ENCODE assay signal across 8 cellular contexts in the genomic region with DNA sequence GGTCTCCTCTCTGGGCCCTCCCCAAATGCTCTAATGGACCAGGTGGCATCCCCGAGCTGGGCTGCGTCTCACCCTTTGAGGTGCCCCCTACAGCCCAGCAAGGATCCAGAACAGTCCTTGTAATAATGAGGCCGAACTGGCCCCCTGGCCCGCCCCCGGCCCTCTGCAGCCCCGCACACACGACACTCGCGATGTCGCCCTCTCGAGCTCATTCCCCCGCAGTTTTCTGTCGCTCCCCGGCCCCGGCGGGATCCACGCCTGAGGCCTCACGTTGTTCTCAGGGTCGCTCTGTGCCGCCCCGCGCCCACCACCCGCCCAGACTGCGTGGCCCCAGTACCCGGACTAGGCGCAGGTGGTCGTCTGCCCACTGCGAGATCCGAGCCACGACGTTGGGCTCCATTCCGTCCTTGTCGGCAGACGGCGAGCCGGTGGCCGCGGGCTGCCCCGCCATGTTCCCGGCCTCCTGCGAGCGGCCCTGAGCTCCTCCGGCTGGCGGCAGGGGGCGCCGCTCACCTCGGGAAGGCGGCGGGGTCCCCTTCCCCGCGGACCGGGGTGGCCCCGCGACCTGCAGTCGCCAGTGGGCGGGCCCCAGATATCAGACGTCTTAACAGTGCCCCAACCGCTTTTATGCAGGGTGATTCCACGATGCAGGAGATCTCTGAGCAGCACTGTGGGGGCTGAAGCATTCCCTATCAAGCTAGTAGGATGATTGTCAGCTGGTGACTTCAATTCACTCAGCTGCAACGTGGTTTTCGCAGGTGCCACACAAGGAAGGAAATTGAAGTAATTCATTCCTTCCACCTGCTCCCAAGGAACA. TPM values are rescaled to one million over a fixed set of nuclear protein-coding genes. Genes with fewer than 3 reads are reported as not detected.
DNase-seq lines count a peak whose midpoint lies in the region; ATAC-seq and TF ChIP-seq lines count a peak whose summit lies in the region.

TSS of gene C3orf33 (minus strand) at position 477 of the 817 bp plus-strand sequence. CDS start at position 451, 26 bp downstream.

- TF ChIP-seq RAD21 in liver (IDR thresholded peaks at IDR 0.05): peak; percentile 70 to 78

- ATAC-seq in GM18909 (IDR thresholded peaks at IDR 0.05; ENCODE audit: poor library complexity, unreplicated experiment): peak; percentile 96
- peak; percentile 96 for ATAC-seq in HG03139 (IDR thresholded peaks at IDR 0.05; ENCODE audit: unreplicated experiment)
- ATAC-seq in activated CD4-positive, alpha-beta T cell treated with anti-CD3 and anti-CD28 coated beads for 36 hours: peak; percentile 98

- H3K4me1 Mint-ChIP-seq in activated CD4-positive, alpha-beta T cell treated with anti-CD3 and anti-CD28 coated beads for 36 hours: peaks cover 10% of the 10 kb centered on the region

- TF ChIP-seq CTCF in coronary artery (IDR thresholded peaks at IDR 0.05) (peak; percentile 96), liver (IDR thresholded peaks at IDR 0.05; ENCODE audit: low read depth, low read length, missing input control) (peak; percentile 62)

- H3K36me3 Mint-ChIP-seq in activated CD4-positive, alpha-beta T cell treated with anti-CD3 and anti-CD28 coated beads for 36 hours (ENCODE audit: low read depth): peaks cover 7% of the 10 kb centered on the region

- WGBS in liver: under 1% methylated on average over 61 of the region's 61 CpGs

- peak within 1 kb of the TSS; percentile 81 for H3K4me3 Mint-ChIP-seq in activated CD4-positive, alpha-beta T cell treated with anti-CD3 and anti-CD28 coated beads for 36 hours

- POLR2A ChIA-PET in activated CD4-positive, alpha-beta T cell treated with anti-CD3 and anti-CD28 coated beads for 36 hours (lab: Charles Lee): interaction anchor here (0.6 to 2.6 kb wide), 5 partner anchors 48 to 67 kb away, joined by 3 to 19 read pairs (median 5); partner anchors contain the start of genes GMPS and PLCH1

- H3K9me3 ChIP-seq in liver (ENCODE audit: control insufficient read depth in 4 of 4, low read length in 3 of 4): no peaks in the 10 kb centered on the region

- peaks cover 9% of the 10 kb centered on the region for H3K27me3 Mint-ChIP-seq in activated CD4-positive, alpha-beta T cell treated with anti-CD3 and anti-CD28 coated beads for 36 hours

- DNase-seq in AML-193 (lab: John Stamatoyannopoulos, UW) (peak; percentile 89 to 91), NCI-H2227 treated with DMSO at 0.1 percent for 48 hours (lab: John Stamatoyannopoulos, UW) (peak; percentile 75), coronary artery (ENCODE audit: low spot score) (peak; percentile 80)
- DNase-seq in activated CD4-positive, alpha-beta T cell treated with anti-CD3 and anti-CD28 coated beads for 36 hours: peak; percentile 87
- DNase-seq in stimulated activated CD4-positive, alpha-beta T cell treated with anti-CD3 and anti-CD28 coated beads, Interleukin-4, amount 100 ng/mL, for 1 hour: peak; percentile 79

- peak within 1 kb of the TSS; percentile 84 for H3K27ac Mint-ChIP-seq in activated CD4-positive, alpha-beta T cell treated with anti-CD3 and anti-CD28 coated beads for 36 hours

- CTCF ChIA-PET in activated CD4-positive, alpha-beta T cell treated with anti-CD3 and anti-CD28 coated beads for 36 hours (lab: Charles Lee): interaction anchor here (0.5 to 2.8 kb wide), 47 partner anchors 8 to 1285 kb away, joined by 3 to 19 read pairs (median 4); partner anchors contain the start of genes GMPS and SLC33A1

- peaks cover 0 to 5% (median 4%) of the 10 kb centered on the region in 4 donors for H3K4me1 ChIP-seq in liver (ENCODE audit: control insufficient read depth in 4 of 4, insufficient read depth in 4 of 4, low read length in 3 of 4)

- H3K27ac ChIP-seq in coronary artery (peak within 1 kb of the TSS; percentile 67 to 88), liver (ENCODE audit: low read depth in 1 of 2, low read length in 2 of 2) (peak within 1 kb of the TSS; percentile 54 to 73)

- no peaks in the 10 kb centered on the region for H3K27me3 ChIP-seq in liver (ENCODE audit: control insufficient read depth in 4 of 4, insufficient read depth in 4 of 4, low read length in 3 of 4)

- H3K9ac ChIP-seq in liver (ENCODE audit: low read depth in 1 of 2, low read length in 2 of 2): peak within 1 kb of the TSS; percentile 39 to 74

- intact Hi-C loops in activated CD4-positive, alpha-beta T cell treated with anti-CD3 and anti-CD28 coated beads for 36 hours (cut with DNase I, micrococcal nuclease): loop anchor here (1.0 to 2.0 kb wide), 5 partner anchors 48 to 65 kb away; partner anchors contain the start of genes GMPS (in 2 of the 2), SLC33A1 (in 2 of the 2) and PLCH1 (in 1 of the 2)

- H3K4me3 ChIP-seq in coronary artery: peak within 1 kb of the TSS; percentile 89
- H3K4me3 ChIP-seq in liver (ENCODE audit: low read depth in 1 of 3, low read length in 3 of 3): peak within 1 kb of the TSS; percentile 14 to 90 (median 76)

- H3K9me3 Mint-ChIP-seq in activated CD4-positive, alpha-beta T cell treated with anti-CD3 and anti-CD28 coated beads for 36 hours (ENCODE audit: low read depth): no peaks in the 10 kb centered on the region

- H3K36me3 ChIP-seq in liver (ENCODE audit: control insufficient read depth in 4 of 4, insufficient read depth in 3 of 4, low read depth in 1 of 4, low read length in 3 of 4): no peaks in the 10 kb centered on the region

TF ChIP-seq in liver, 16 proteins besides CTCF, POLR2A, EP300 and RAD21:
- TF ChIP-seq FOXA2 (IDR thresholded peaks at IDR 0.05) (no peak), YY1 (IDR thresholded peaks at IDR 0.05) (peak; percentile 93)
TF ChIP-seq in liver: peak in this region for 1.

RNA-seq across cellular contexts. Expression of gene C3orf33, which starts in this region (rescaled TPM):
- 1 to 10 TPM; 1.5 to 1.6 TPM for total RNA-seq in activated CD4-positive, alpha-beta T cell treated with anti-CD3 and anti-CD28 coated beads for 36 hours
- total RNA-seq in liver: 1 to 10 TPM; 1.2 to 2.4 TPM
- 1 to 10 TPM; 1.4 to 2.0 TPM for polyA plus RNA-seq in liver

Comparison
In these comparisons a context has a peak if more than half of its experiments do, and no peak if none do; other contexts are left out.
1. Peak in every context shown above with its lines: DNase-seq, ATAC-seq, H3K4me3 ChIP-seq and H3K27ac ChIP-seq.